ENCODE assay signal across 8 cellular contexts in genomic region chr1:93874025-93874651, GRCh38. TPM values are rescaled to one million over a fixed set of nuclear protein-coding genes. Genes with fewer than 3 reads are reported as not detected.
DNase-seq lines count a peak whose midpoint lies in the region; ATAC-seq and TF ChIP-seq lines count a peak whose summit lies in the region.

No MANE protein-coding gene starts in this region.

- peak; percentile 69 for TF ChIP-seq CTCF in 22Rv1 (IDR thresholded peaks at IDR 0.05)
- peak; percentile 51; the same call in 1 of the 2 replicates for TF ChIP-seq CTCF in OCI-LY1 (IDR thresholded peaks at IDR 0.05; ENCODE audit: low read length)
- peak in 53 of 56 donors; percentile 11 to 76 (median 43) for TF ChIP-seq CTCF in dorsolateral prefrontal cortex (IDR thresholded peaks at IDR 0.05 in 54 of 56, conservative IDR thresholded peaks at IDR 0.05 in 2 of 56; ENCODE audit: low read depth in 1 of 56, partially characterized antibody in 56 of 56)
- peak; percentile 40 for TF ChIP-seq CTCF in psoas muscle (IDR thresholded peaks at IDR 0.05)

- H3K9ac ChIP-seq in OCI-LY1 (ENCODE audit: low read length): no peak overlapping the region

- peaks cover 26% of the 10 kb centered on the region for H3K4me1 ChIP-seq in OCI-LY1 (ENCODE audit: insufficient read depth, low read length, severe bottlenecking)
- H3K4me1 ChIP-seq in psoas muscle: peaks cover 23% of the 10 kb centered on the region
- H3K4me1 ChIP-seq in HAP-1: peaks cover 7% of the 10 kb centered on the region

- ATAC-seq in psoas muscle: no peak

- H3F3A ChIP-seq in OCI-LY1 (ENCODE audit: insufficient read depth, low read length): no peaks in the 10 kb centered on the region

- WGBS in psoas muscle, 3 donors: 70 to 71% (median 70%) methylated on average over 3 of the region's 3 CpGs

- in situ Hi-C loops in HAP-1 (cut with MboI; ENCODE audit: low sequenced_read_pairs): no loop called here

- peaks cover 30% of the 10 kb centered on the region for H3K79me2 ChIP-seq in OCI-LY1 (ENCODE audit: insufficient read depth, low read length)

- peaks cover 85% of the 10 kb centered on the region for H3K36me3 ChIP-seq in OCI-LY1 (ENCODE audit: insufficient read depth, low read length)
- peaks cover 25 to 88% of the 10 kb centered on the region in 2 donors for H3K36me3 ChIP-seq in psoas muscle (ENCODE audit: insufficient read depth in 1 of 2, low read depth in 1 of 2)
- H3K36me3 ChIP-seq in HAP-1 (replicated peaks): peaks cover 79% of the 10 kb centered on the region

- H3K4me2 ChIP-seq in OCI-LY1 (ENCODE audit: low read length): no peak overlapping the region

- peak; percentile 20 for DNase-seq in GM03348 (ENCODE audit: low spot score)
- no peak for DNase-seq in dorsolateral prefrontal cortex
- DNase-seq in psoas muscle: no peak
- DNase-seq in NCI-H2081 treated with DMSO at 0.1 percent for 48 hours (lab: John Stamatoyannopoulos, UW): no peak
- DNase-seq in HAP-1 (ENCODE audit: low spot score in 2 of 2): no peak
- no peak for DNase-seq in activated CD8-positive, alpha-beta memory T cell treated with anti-CD3 and anti-CD28 coated beads, Interleukin-2, amount 50 U/mL, for 48 hours

- H3K27me3 ChIP-seq in OCI-LY1 (ENCODE audit: insufficient read depth, low read length) (no peaks in the 10 kb centered on the region), dorsolateral prefrontal cortex (no peaks in the 10 kb centered on the region), psoas muscle (ENCODE audit: insufficient read depth in 3 of 3, low read length in 2 of 3) (no peaks in the 10 kb centered on the region), HAP-1 (ENCODE audit: low read depth) (no peaks in the 10 kb centered on the region)

- intact Hi-C loops in dorsolateral prefrontal cortex (cut with DNase I) (no loop called here), psoas muscle (cut with DNase I) (no loop called here)

- no peak overlapping the region for H3K27ac ChIP-seq in 22Rv1
- no peak overlapping the region for H3K27ac ChIP-seq in OCI-LY1 (ENCODE audit: low read depth, low read length, poor library complexity, severe bottlenecking)
- H3K27ac ChIP-seq in dorsolateral prefrontal cortex: no peak overlapping the region
- no peak overlapping the region for H3K27ac ChIP-seq in psoas muscle

- no peak overlapping the region for H2AFZ ChIP-seq in OCI-LY1 (ENCODE audit: low read length)

- H4K20me1 ChIP-seq in OCI-LY1 (ENCODE audit: insufficient read depth, low read length): no peaks in the 10 kb centered on the region

- no peaks in the 10 kb centered on the region for H3K9me2 ChIP-seq in OCI-LY1 (ENCODE audit: low read depth, low read length)

- H3K9me3 ChIP-seq in OCI-LY1 (ENCODE audit: low read length) (no peaks in the 10 kb centered on the region), psoas muscle (no peaks in the 10 kb centered on the region), HAP-1 (no peaks in the 10 kb centered on the region)

- H3K4me3 ChIP-seq in OCI-LY1 (ENCODE audit: low read depth, low read length, poor library complexity, severe bottlenecking) (no peak overlapping the region), dorsolateral prefrontal cortex (no peak overlapping the region), psoas muscle (no peak overlapping the region), HAP-1 (no peak overlapping the region)

RNA-seq across cellular contexts. Expression of gene DNTTIP2, which starts 4.9 kb away (rescaled TPM):
- total RNA-seq in dorsolateral prefrontal cortex (10 to 100 TPM; 26.4 to 67.8 (median 41.9) TPM), psoas muscle (100 to 1,000 TPM in 1 of 4 donors, 10 to 100 TPM in 3; 41.9 to 107 (median 83.3) TPM)
- polyA plus RNA-seq in psoas muscle: 100 to 1,000 TPM in 2 of 3 donors, 10 to 100 TPM in 1; 47.8 to 145 (median 115) TPM

RNA-seq across cellular contexts. Expression of gene GCLM, which starts 35.1 kb away (rescaled TPM):
- total RNA-seq in dorsolateral prefrontal cortex (10 to 100 TPM; 13.0 to 31.9 (median 22.7) TPM), psoas muscle (10 to 100 TPM; 38.9 to 54.7 (median 42.4) TPM)
- polyA plus RNA-seq in psoas muscle: 10 to 100 TPM; 22.8 to 63.9 (median 37.7) TPM
